ENCODE assay signal across 9 cellular contexts in genomic region chr5:65172486-65173129, GRCh38.
DNase-seq lines count a peak whose midpoint lies in the region; ATAC-seq lines count a peak whose summit lies in the region.
"Had no signal": no experiment of that assay in that cellular context is flagged by ENCODE, and none has a peak within 500 bp of the region (broad histone marks: within the 10 kb centered on the region; RNA-seq: fewer than 3 reads in every experiment).

No MANE protein-coding gene starts in this region.

- no peak overlapping the region for H3K27ac Mint-ChIP-seq in activated CD4-positive, alpha-beta memory T cell treated with anti-CD3 and anti-CD28 coated beads for 36 hours
- H3K27ac Mint-ChIP-seq: dendritic cell treated with granulocyte-macrophage colony-stimulating factor and Interleukin-4, amounts not matched to agents 40 ng/mL and 50 ng/mL, for 4 days had no signal

- H3K4me3 Mint-ChIP-seq in activated CD4-positive, alpha-beta memory T cell treated with anti-CD3 and anti-CD28 coated beads for 36 hours, result no peak overlapping the region
- H3K4me3 Mint-ChIP-seq: dendritic cell treated with granulocyte-macrophage colony-stimulating factor and Interleukin-4, amounts not matched to agents 40 ng/mL and 50 ng/mL, for 4 days had no signal

- CTCF ChIA-PET in activated CD4-positive, alpha-beta memory T cell treated with anti-CD3 and anti-CD28 coated beads for 36 hours (lab: Charles Lee), result interaction anchor here (0.6 to 1.1 kb wide), 3 partner anchors 289 to 361 kb away, joined by 3 read pairs; no protein-coding TSS in a partner anchor

- H3K4me1 Mint-ChIP-seq in activated CD4-positive, alpha-beta memory T cell treated with anti-CD3 and anti-CD28 coated beads for 36 hours (ENCODE audit: low read depth), result peaks cover 6% of the 10 kb centered on the region

- H3K27me3 Mint-ChIP-seq in activated CD4-positive, alpha-beta memory T cell treated with anti-CD3 and anti-CD28 coated beads for 36 hours, result peaks cover 30% of the 10 kb centered on the region
- H3K27me3 Mint-ChIP-seq: dendritic cell treated with granulocyte-macrophage colony-stimulating factor and Interleukin-4, amounts not matched to agents 40 ng/mL and 50 ng/mL, for 4 days had no signal

- intact Hi-C loops in activated CD4-positive, alpha-beta memory T cell treated with anti-CD3 and anti-CD28 coated beads for 36 hours (cut with micrococcal nuclease), result loop anchor here (2.0 kb wide), 3 partner anchors 18 to 310 kb away; no protein-coding TSS in a partner anchor

- no peaks in the 10 kb centered on the region for H3K9me3 Mint-ChIP-seq in activated CD4-positive, alpha-beta memory T cell treated with anti-CD3 and anti-CD28 coated beads for 36 hours
- H3K9me3 Mint-ChIP-seq: dendritic cell treated with granulocyte-macrophage colony-stimulating factor and Interleukin-4, amounts not matched to agents 40 ng/mL and 50 ng/mL, for 4 days had no signal

- H3K36me3 Mint-ChIP-seq in activated CD4-positive, alpha-beta memory T cell treated with anti-CD3 and anti-CD28 coated beads for 36 hours, result no peaks in the 10 kb centered on the region

- ATAC-seq in GM18511 (IDR thresholded peaks at IDR 0.05; ENCODE audit: unreplicated experiment) (peak; percentile 99), HG02642 (IDR thresholded peaks at IDR 0.05; ENCODE audit: poor library complexity, unreplicated experiment) (peak; percentile 85), HG03196 (IDR thresholded peaks at IDR 0.05; ENCODE audit: unreplicated experiment) (no peak)

- peak; percentile 80 for DNase-seq in activated CD4-positive, alpha-beta memory T cell treated with anti-CD3 and anti-CD28 coated beads for 36 hours
- DNase-seq in stimulated activated CD4-positive, alpha-beta T cell treated with anti-CD3 and anti-CD28 coated beads, Interleukin-12 subunit alpha, Interleukin-12 subunit beta, amount 100 ng/mL, for 24 hours (ENCODE audit: low read depth in 2 of 2), result peak; percentile 28 to 62
- DNase-seq in AML-193 (lab: John Stamatoyannopoulos, UW), result no peak
- no peak for DNase-seq in OCI-M1 (lab: John Stamatoyannopoulos, UW)
- no peak for DNase-seq in T1000 (lab: John Stamatoyannopoulos, UW)

- POLR2A ChIA-PET in activated CD4-positive, alpha-beta memory T cell treated with anti-CD3 and anti-CD28 coated beads for 36 hours (lab: Charles Lee), result interaction anchor here (0.6 to 0.8 kb wide), 2 partner anchors 17 to 320 kb away, joined by 3 to 5 read pairs; no protein-coding TSS in a partner anchor

Comparison
In these comparisons a context has a peak if more than half of its experiments do, and no peak if none do; other contexts are left out.
1. DNase-seq: peak in activated CD4-positive, alpha-beta memory T cell treated with anti-CD3 and anti-CD28 coated beads for 36 hours (single experiment) and stimulated activated CD4-positive, alpha-beta T cell treated with anti-CD3 and anti-CD28 coated beads, Interleukin-12 subunit alpha, Interleukin-12 subunit beta, amount 100 ng/mL, for 24 hours (2 of 2); none in AML-193 (0 of 2), OCI-M1 (single experiment) and T1000 (single experiment).